ENCODE assay signal across 8 cellular contexts in genomic region chr2:215002500-215002899, GRCh38.
DNase-seq lines count a peak whose midpoint lies in the region; ATAC-seq and TF ChIP-seq lines count a peak whose summit lies in the region.

No MANE protein-coding gene starts in this region.

- in situ Hi-C loops in G401 (cut with HindIII; ENCODE audit: low sequenced_read_pairs) (no loop called here), GM23248 (cut with MboI) (no loop called here)

- no peaks in the 10 kb centered on the region for H3K4me1 Mint-ChIP-seq in activated T-helper 1 cell treated with anti-CD3 and anti-CD28 coated beads, Interleukin-12 subunit alpha, Interleukin-12 subunit beta, Interleukin-2, Interleukin-4 antibody, amounts not matched to agents 30 ng/mL and 10 ng/mL and 1 ng/mL, durations not matched to agents 14 hours and 24 hours and 36 hours (ENCODE audit: low read depth)
- no peaks in the 10 kb centered on the region for H3K4me1 Mint-ChIP-seq in activated T-helper 2 cell treated with anti-CD3 and anti-CD28 coated beads, Interferon-gamma antibody, Interleukin-2, Interleukin-4, amounts not matched to agents 10 μg/mL and 5 μg/mL and 100 μg/mL, durations not matched to agents 14 hours and 24 hours and 36 hours (ENCODE audit: low read depth)

- H3F3A ChIP-seq in GM23248 (ENCODE audit: insufficient read depth): no peaks in the 10 kb centered on the region

- H3K27me3 ChIP-seq in GM23248 (replicated peaks; ENCODE audit: insufficient read depth) (no peaks in the 10 kb centered on the region), body of pancreas (no peaks in the 10 kb centered on the region), lower lobe of right lung (ENCODE audit: low read depth) (no peaks in the 10 kb centered on the region)

- WGBS in GM23248 (ENCODE audit: low coverage in 1 of 2, low lambda C conversion rate in 2 of 2, missing lambda C conversion rate in 2 of 2), 2 experiments: 12 to 13% methylated on average over 5 of the region's 5 CpGs
- WGBS in body of pancreas, 2 donors: 17 to 18% methylated on average over 5 of the region's 5 CpGs

- no peaks in the 10 kb centered on the region for H3K36me3 ChIP-seq in GM23248 (ENCODE audit: low read depth)
- H3K36me3 ChIP-seq in body of pancreas (replicated peaks in 1 of 2; ENCODE audit: insufficient read depth in 1 of 2, low read depth in 2 of 2): no peaks in the 10 kb centered on the region
- H3K36me3 ChIP-seq in lower lobe of right lung: no peaks in the 10 kb centered on the region

- H3K27ac ChIP-seq in GM23248: no peak overlapping the region
- H3K27ac ChIP-seq in body of pancreas: no peak overlapping the region
- no peak overlapping the region for H3K27ac ChIP-seq in lower lobe of right lung

- intact Hi-C loops in body of pancreas (cut with DNase I) (no loop called here), lower lobe of right lung (cut with DNase I) (no loop called here)
- intact Hi-C loops in activated T-helper 1 cell treated with anti-CD3 and anti-CD28 coated beads, Interleukin-12 subunit alpha, Interleukin-12 subunit beta, Interleukin-2, Interleukin-4 antibody, amounts not matched to agents 30 ng/mL and 10 ng/mL and 1 ng/mL, durations not matched to agents 14 hours and 24 hours and 36 hours (cut with micrococcal nuclease): loop anchor here (2.0 kb wide), 1 partner anchor 1756 kb away; no protein-coding TSS in a partner anchor
- intact Hi-C loops in activated T-helper 2 cell treated with anti-CD3 and anti-CD28 coated beads, Interferon-gamma antibody, Interleukin-2, Interleukin-4, amounts not matched to agents 10 μg/mL and 5 μg/mL and 100 μg/mL, durations not matched to agents 14 hours and 24 hours and 36 hours (cut with micrococcal nuclease): no loop called here

- H3K27me3 Mint-ChIP-seq in activated T-helper 1 cell treated with anti-CD3 and anti-CD28 coated beads, Interleukin-12 subunit alpha, Interleukin-12 subunit beta, Interleukin-2, Interleukin-4 antibody, amounts not matched to agents 30 ng/mL and 10 ng/mL and 1 ng/mL, durations not matched to agents 14 hours and 24 hours and 36 hours (ENCODE audit: insufficient read depth): no peaks in the 10 kb centered on the region
- H3K27me3 Mint-ChIP-seq in activated T-helper 2 cell treated with anti-CD3 and anti-CD28 coated beads, Interferon-gamma antibody, Interleukin-2, Interleukin-4, amounts not matched to agents 10 μg/mL and 5 μg/mL and 100 μg/mL, durations not matched to agents 14 hours and 24 hours and 36 hours (ENCODE audit: low read depth): no peaks in the 10 kb centered on the region

- DNase-seq in G401 (ENCODE audit: low spot score) (peak; percentile 24), GM23248 (peak; percentile 75), NCI-H2029 (lab: John Stamatoyannopoulos, UW) (peak; percentile 29), body of pancreas (peak; percentile 13 to 31 (median 28)), lower lobe of right lung (no peak)
- DNase-seq in activated T-helper 1 cell treated with anti-CD3 and anti-CD28 coated beads, Interleukin-12 subunit alpha, Interleukin-12 subunit beta, Interleukin-2, Interleukin-4 antibody, amounts not matched to agents 30 ng/mL and 10 ng/mL and 1 ng/mL, durations not matched to agents 14 hours and 24 hours and 36 hours (ENCODE audit: low spot score): no peak
- DNase-seq in activated T-helper 2 cell treated with anti-CD3 and anti-CD28 coated beads, Interferon-gamma antibody, Interleukin-2, Interleukin-4, amounts not matched to agents 10 μg/mL and 5 μg/mL and 100 μg/mL, durations not matched to agents 14 hours and 24 hours and 36 hours (ENCODE audit: low spot score): no peak
- DNase-seq in activated T-cell treated with anti-CD3 and anti-CD28 coated beads, Interleukin-2, amount 50 U/mL, for 1 hour: no peak

- no peaks in the 10 kb centered on the region for H3K9me2 ChIP-seq in GM23248 (ENCODE audit: insufficient read depth)

- H3K9me3 ChIP-seq in GM23248 (ENCODE audit: low read depth) (no peaks in the 10 kb centered on the region), body of pancreas (no peaks in the 10 kb centered on the region), lower lobe of right lung (no peaks in the 10 kb centered on the region)

- TF ChIP-seq POLR2A in body of pancreas (IDR thresholded peaks at IDR 0.05): no peak

- H3K9ac ChIP-seq in GM23248: 0 out of 2 replicates have a peak overlapping the region, but pooled peaks have one; percentile 7

- no peak overlapping the region for H3K4me3 Mint-ChIP-seq in activated T-helper 1 cell treated with anti-CD3 and anti-CD28 coated beads, Interleukin-12 subunit alpha, Interleukin-12 subunit beta, Interleukin-2, Interleukin-4 antibody, amounts not matched to agents 30 ng/mL and 10 ng/mL and 1 ng/mL, durations not matched to agents 14 hours and 24 hours and 36 hours
- H3K4me3 Mint-ChIP-seq in activated T-helper 2 cell treated with anti-CD3 and anti-CD28 coated beads, Interferon-gamma antibody, Interleukin-2, Interleukin-4, amounts not matched to agents 10 μg/mL and 5 μg/mL and 100 μg/mL, durations not matched to agents 14 hours and 24 hours and 36 hours (ENCODE audit: low read depth): no peak overlapping the region

- no peaks in the 10 kb centered on the region for H3K9me3 Mint-ChIP-seq in activated T-helper 1 cell treated with anti-CD3 and anti-CD28 coated beads, Interleukin-12 subunit alpha, Interleukin-12 subunit beta, Interleukin-2, Interleukin-4 antibody, amounts not matched to agents 30 ng/mL and 10 ng/mL and 1 ng/mL, durations not matched to agents 14 hours and 24 hours and 36 hours
- no peaks in the 10 kb centered on the region for H3K9me3 Mint-ChIP-seq in activated T-helper 2 cell treated with anti-CD3 and anti-CD28 coated beads, Interferon-gamma antibody, Interleukin-2, Interleukin-4, amounts not matched to agents 10 μg/mL and 5 μg/mL and 100 μg/mL, durations not matched to agents 14 hours and 24 hours and 36 hours

- no peaks in the 10 kb centered on the region for H4K20me1 ChIP-seq in GM23248 (ENCODE audit: insufficient read depth)

- no peaks in the 10 kb centered on the region for H3K36me3 Mint-ChIP-seq in activated T-helper 1 cell treated with anti-CD3 and anti-CD28 coated beads, Interleukin-12 subunit alpha, Interleukin-12 subunit beta, Interleukin-2, Interleukin-4 antibody, amounts not matched to agents 30 ng/mL and 10 ng/mL and 1 ng/mL, durations not matched to agents 14 hours and 24 hours and 36 hours (ENCODE audit: low read depth)
- no peaks in the 10 kb centered on the region for H3K36me3 Mint-ChIP-seq in activated T-helper 2 cell treated with anti-CD3 and anti-CD28 coated beads, Interferon-gamma antibody, Interleukin-2, Interleukin-4, amounts not matched to agents 10 μg/mL and 5 μg/mL and 100 μg/mL, durations not matched to agents 14 hours and 24 hours and 36 hours (ENCODE audit: low read depth)

- H3K4me2 ChIP-seq in GM23248 (ENCODE audit: unreplicated experiment): peak overlapping the region; percentile 15

- H3K4me1 ChIP-seq in GM23248 (ENCODE audit: insufficient read depth): peaks cover 5% of the 10 kb centered on the region; the same call in 1 of the 2 replicates
- H3K4me1 ChIP-seq in body of pancreas: no peaks in the 10 kb centered on the region
- no peaks in the 10 kb centered on the region for H3K4me1 ChIP-seq in lower lobe of right lung

- peak overlapping the region; percentile 34 for H2AFZ ChIP-seq in GM23248

- ATAC-seq in body of pancreas (no peak), lower lobe of right lung (no peak)

- H3K27ac Mint-ChIP-seq in activated T-helper 1 cell treated with anti-CD3 and anti-CD28 coated beads, Interleukin-12 subunit alpha, Interleukin-12 subunit beta, Interleukin-2, Interleukin-4 antibody, amounts not matched to agents 30 ng/mL and 10 ng/mL and 1 ng/mL, durations not matched to agents 14 hours and 24 hours and 36 hours: no peak overlapping the region
- H3K27ac Mint-ChIP-seq in activated T-helper 2 cell treated with anti-CD3 and anti-CD28 coated beads, Interferon-gamma antibody, Interleukin-2, Interleukin-4, amounts not matched to agents 10 μg/mL and 5 μg/mL and 100 μg/mL, durations not matched to agents 14 hours and 24 hours and 36 hours: no peak overlapping the region

- TF ChIP-seq CTCF in body of pancreas (IDR thresholded peaks at IDR 0.05): peak; percentile 16 to 59 (median 51)
- peak; percentile 50 for TF ChIP-seq CTCF in lower lobe of right lung (IDR thresholded peaks at IDR 0.05)

- H3K79me2 ChIP-seq in GM23248 (ENCODE audit: insufficient read depth): no peaks in the 10 kb centered on the region

- H3K4me3 ChIP-seq in GM23248: no peak overlapping the region
- no peak overlapping the region for H3K4me3 ChIP-seq in body of pancreas
- no peak overlapping the region for H3K4me3 ChIP-seq in lower lobe of right lung

Comparison
In these comparisons a context has a peak if more than half of its experiments do, and no peak if none do; other contexts are left out.
1. DNase-seq: peak in G401 (single experiment), GM23248 (single experiment), NCI-H2029 (single experiment) and body of pancreas (4 of 4); none in lower lobe of right lung (single experiment), activated T-helper 1 cell treated with anti-CD3 and anti-CD28 coated beads, Interleukin-12 subunit alpha, Interleukin-12 subunit beta, Interleukin-2, Interleukin-4 antibody, amounts not matched to agents 30 ng/mL and 10 ng/mL and 1 ng/mL, durations not matched to agents 14 hours and 24 hours and 36 hours (single experiment), activated T-helper 2 cell treated with anti-CD3 and anti-CD28 coated beads, Interferon-gamma antibody, Interleukin-2, Interleukin-4, amounts not matched to agents 10 μg/mL and 5 μg/mL and 100 μg/mL, durations not matched to agents 14 hours and 24 hours and 36 hours (single experiment) and activated T-cell treated with anti-CD3 and anti-CD28 coated beads, Interleukin-2, amount 50 U/mL, for 1 hour (single experiment).